In genomic region chr20:33246077-33246476, GRCh38 we compare ENCODE assay signal across 7 cellular contexts. TPM values are rescaled to one million over a fixed set of nuclear protein-coding genes. Genes with fewer than 3 reads are reported as not detected.
"Had no signal": no experiment of that assay in that cellular context is flagged by ENCODE, and none has a peak within 500 bp of the region (broad histone marks: within the 10 kb centered on the region; RNA-seq: fewer than 3 reads in every experiment).

No MANE protein-coding gene starts in this region.

- ATAC-seq: GM23338 had no signal

- H3K4me3 ChIP-seq: GM23338 had no signal

- DNase-seq: H9, HCEC 1CT, IMR-90, KBM-7 had no signal

RNA-seq across cellular contexts. Expression of gene BPIFA1, which starts 10.3 kb away (rescaled TPM):
- total RNA-seq: GM23338, H1, H9, HT-29, IMR-90 had no signal

RNA-seq across cellular contexts. Expression of gene BPIFA3, which starts 28.9 kb away (rescaled TPM):
- total RNA-seq: GM23338, H1, H9, HT-29, IMR-90 had no signal

RNA-seq across cellular contexts. Expression of gene BPIFB1, which starts 36.9 kb away (rescaled TPM):
- total RNA-seq: GM23338, H1, H9, HT-29, IMR-90 had no signal
